8 cellular contexts compared by ENCODE assay signal in the genomic region with DNA sequence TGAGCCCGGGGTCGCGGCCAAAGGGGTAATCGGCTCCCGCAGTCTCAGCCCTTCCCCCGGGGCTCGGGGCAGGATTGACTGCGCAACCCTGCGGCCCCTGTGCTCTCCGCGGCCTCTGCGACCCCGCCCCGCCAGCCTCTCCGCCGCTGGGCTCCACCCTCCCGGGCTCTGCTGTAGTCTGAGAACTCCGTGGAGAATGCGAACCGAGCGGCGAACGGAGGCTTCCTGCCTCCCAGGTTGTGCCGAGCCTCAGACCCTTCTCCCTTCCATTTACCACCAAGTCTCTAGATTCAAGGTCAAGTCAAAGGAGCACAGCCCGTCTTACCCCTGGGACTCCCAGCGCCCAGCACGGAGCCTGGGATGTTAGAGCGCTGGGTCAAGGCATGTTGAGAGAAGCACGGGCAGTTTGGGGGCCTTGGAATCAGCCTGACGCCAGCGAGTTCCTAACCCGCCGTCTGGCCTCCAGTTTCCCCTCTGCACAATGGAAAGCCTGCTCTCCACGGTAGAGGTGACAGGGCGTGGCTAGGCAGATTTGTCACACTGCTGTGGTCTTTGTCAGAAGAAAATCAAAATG. TPM values are rescaled to one million over a fixed set of nuclear protein-coding genes. Genes with fewer than 3 reads are reported as not detected.
DNase-seq lines count a peak whose midpoint lies in the region; ATAC-seq, FAIRE-seq and TF ChIP-seq lines count a peak whose summit lies in the region.

No MANE protein-coding gene starts in this region.

- peaks cover 40% of the 10 kb centered on the region for H3K4me1 Mint-ChIP-seq in glutamatergic neuron (ENCODE audit: low read depth, unreplicated experiment)

- peak overlapping the region; percentile 58 for H3K4me3 ChIP-seq in urinary bladder (ENCODE audit: low read depth, low read length)

- DNase-seq in COLO668 (lab: John Stamatoyannopoulos, UW; ENCODE audit: unreplicated experiment): peak; percentile 12
- DNase-seq in NCI-H187 (lab: John Stamatoyannopoulos, UW): peak; percentile 67 to 70
- DNase-seq in activated gamma-delta T cell (lab: John Stamatoyannopoulos, UW): peak; percentile 31
- peak; percentile 81 for DNase-seq in glutamatergic neuron
- peak; percentile 51 for DNase-seq in omental fat pad (ENCODE audit: low spot score)
- no peak for DNase-seq in RCC 7860 (ENCODE audit: low spot score)

- H3K27ac ChIP-seq in urinary bladder (ENCODE audit: low read depth): peak overlapping the region; percentile 75

- H3K4me1 ChIP-seq in urinary bladder (ENCODE audit: insufficient read depth): peaks cover 5% of the 10 kb centered on the region

- no peaks in the 10 kb centered on the region for H3K36me3 ChIP-seq in urinary bladder (ENCODE audit: insufficient read depth)

- WGBS in urinary bladder: 2% methylated on average over 35 of the region's 35 CpGs

- ATAC-seq in omental fat pad (ENCODE audit: low FRiP score) (peak; percentile 41), GM18868 (IDR thresholded peaks at IDR 0.05; ENCODE audit: unreplicated experiment) (no peak)

- peaks cover 6% of the 10 kb centered on the region for H3K27me3 Mint-ChIP-seq in glutamatergic neuron (ENCODE audit: unreplicated experiment)

- H3K4me3 Mint-ChIP-seq in glutamatergic neuron (ENCODE audit: unreplicated experiment): peak overlapping the region; percentile 92

- H3K9me3 Mint-ChIP-seq in glutamatergic neuron (ENCODE audit: unreplicated experiment): peaks cover 9% of the 10 kb centered on the region

- no peak for FAIRE-seq in RCC 7860 (lab: Jason Lieb, UNC)

- TF ChIP-seq CTCF in glutamatergic neuron (IDR thresholded peaks at IDR 0.05; ENCODE audit: partially characterized antibody, unreplicated experiment): no peak
- no peak for TF ChIP-seq CTCF in omental fat pad (IDR thresholded peaks at IDR 0.05)

- H3K27ac Mint-ChIP-seq in glutamatergic neuron (ENCODE audit: unreplicated experiment): peak overlapping the region; percentile 52

- H3K36me3 Mint-ChIP-seq in glutamatergic neuron (ENCODE audit: unreplicated experiment): no peaks in the 10 kb centered on the region

RNA-seq across cellular contexts. Expression of a gene that starts 3.0 kb away (rescaled TPM):
- total RNA-seq in glutamatergic neuron (ENCODE audit: unreplicated experiment): 17.4 TPM
- 100 to 1,000 TPM in 3 of 4 donors, 10 to 100 TPM in 1; 90.4 to 212 (median 146) TPM for total RNA-seq in omental fat pad
- total RNA-seq in urinary bladder: 143 TPM
- polyA plus RNA-seq in urinary bladder: 168 TPM
